Comparison of ENCODE assay signal across 11 cellular contexts in the genomic region with DNA sequence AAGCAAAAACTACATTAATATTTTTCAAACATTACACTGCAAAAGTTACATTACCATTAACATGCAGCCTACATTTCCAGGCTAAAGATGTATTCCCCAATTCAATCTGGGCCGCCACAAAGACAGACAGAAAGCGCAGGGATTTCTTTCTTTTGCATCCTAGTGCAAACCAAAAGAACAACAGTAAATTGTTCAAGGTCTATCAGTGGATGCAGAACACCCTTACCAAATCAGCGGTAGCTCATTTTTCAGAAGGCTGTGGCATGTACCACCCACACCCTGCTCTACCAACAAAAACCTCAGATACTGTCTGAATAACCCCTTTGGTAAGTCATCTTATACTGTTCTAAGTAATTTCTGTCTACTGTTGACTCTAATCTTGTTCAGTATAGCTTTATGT. TPM values are rescaled to one million over a fixed set of nuclear protein-coding genes. Genes with fewer than 3 reads are reported as not detected.
DNase-seq lines count a peak whose midpoint lies in the region; ATAC-seq and TF ChIP-seq lines count a peak whose summit lies in the region.
"Had no signal": no experiment of that assay in that cellular context is flagged by ENCODE, and none has a peak within 500 bp of the region (broad histone marks: within the 10 kb centered on the region; RNA-seq: fewer than 3 reads in every experiment).

No MANE protein-coding gene starts in this region.

- H3K27me3 Mint-ChIP-seq in activated T-cell treated with anti-CD3 and anti-CD28 coated beads, Interleukin-2, amount 50 U/mL, for 4 hours (ENCODE audit: low read depth), result no peaks in the 10 kb centered on the region
- H3K27me3 Mint-ChIP-seq in effector memory CD8-positive, alpha-beta T cell, result no peaks in the 10 kb centered on the region
- no peaks in the 10 kb centered on the region for H3K27me3 Mint-ChIP-seq in progenitor cell of endocrine pancreas

- peak overlapping the region; percentile 24 to 83 for H3K27ac Mint-ChIP-seq in effector memory CD8-positive, alpha-beta T cell
- peak overlapping the region; percentile 23 for H3K27ac Mint-ChIP-seq in progenitor cell of endocrine pancreas

- H3K36me3 ChIP-seq in RWPE2 (ENCODE audit: low read depth), result peaks cover 59% of the 10 kb centered on the region
- H3K36me3 ChIP-seq: uterus had no signal

- TF ChIP-seq CTCF in RWPE2 (IDR thresholded peaks at IDR 0.05; ENCODE audit: poor library complexity, severe bottlenecking) (no peak), progenitor cell of endocrine pancreas (IDR thresholded peaks at IDR 0.05; ENCODE audit: unreplicated experiment) (no peak)

- peak overlapping the region; percentile 99 for H3K4me3 Mint-ChIP-seq in activated T-cell treated with anti-CD3 and anti-CD28 coated beads, Interleukin-2, amount 50 U/mL, for 4 hours
- peak overlapping the region; percentile 96 to 97 for H3K4me3 Mint-ChIP-seq in effector memory CD8-positive, alpha-beta T cell
- H3K4me3 Mint-ChIP-seq in progenitor cell of endocrine pancreas (ENCODE audit: low read depth), result no peak overlapping the region

- DNase-seq in activated T-cell treated with anti-CD3 and anti-CD28 coated beads, Interleukin-2, amount 50 U/mL, for 4 hours, result no peak
- DNase-seq in activated T-cell treated with anti-CD3 and anti-CD28 coated beads, Interleukin-2, amount 50 U/mL, for 48 hours, result no peak
- DNase-seq in RWPE2 (ENCODE audit: low spot score) (no peak), progenitor cell of endocrine pancreas (ENCODE audit: low spot score, unreplicated experiment) (no peak), T-helper 9 cell (no peak)
- DNase-seq in effector memory CD8-positive, alpha-beta T cell, result no peak
- DNase-seq: left colon; stimulated activated CD4-positive, alpha-beta T cell treated with anti-CD3 and anti-CD28 coated beads, Interleukin-12 subunit alpha, Interleukin-12 subunit beta, amount 100 ng/mL, for 4 hours; uterus had no signal

- H3K4me1 Mint-ChIP-seq in activated T-cell treated with anti-CD3 and anti-CD28 coated beads, Interleukin-2, amount 50 U/mL, for 4 hours (ENCODE audit: low read depth), result peaks cover 78% of the 10 kb centered on the region
- peaks cover 61 to 81% of the 10 kb centered on the region in 2 donors for H3K4me1 Mint-ChIP-seq in effector memory CD8-positive, alpha-beta T cell (ENCODE audit: low read depth in 2 of 2)
- peaks cover 26% of the 10 kb centered on the region for H3K4me1 Mint-ChIP-seq in progenitor cell of endocrine pancreas (ENCODE audit: low read depth)

- ATAC-seq in activated T-cell treated with anti-CD3 and anti-CD28 coated beads, Interleukin-2, amount 50 U/mL, for 4 hours, result no peak
- no peak for ATAC-seq in RWPE2 (ENCODE audit: low read depth)
- ATAC-seq in effector memory CD8-positive, alpha-beta T cell (replicated peaks), result no peak
- ATAC-seq in HG03039 (IDR thresholded peaks at IDR 0.05; ENCODE audit: unreplicated experiment), result no peak
- ATAC-seq in GM19452 (IDR thresholded peaks at IDR 0.05; ENCODE audit: unreplicated experiment), result no peak
- ATAC-seq: left colon had no signal

- peak overlapping the region; percentile 95 for H3K27ac ChIP-seq in RWPE2 (ENCODE audit: poor library complexity, severe bottlenecking)
- H3K27ac ChIP-seq: uterus had no signal

- no peaks in the 10 kb centered on the region for H3K9me3 ChIP-seq in RWPE2 (ENCODE audit: severe bottlenecking)
- H3K9me3 ChIP-seq: uterus had no signal

- H3K36me3 Mint-ChIP-seq in activated T-cell treated with anti-CD3 and anti-CD28 coated beads, Interleukin-2, amount 50 U/mL, for 4 hours (ENCODE audit: insufficient read depth), result peaks cover 69% of the 10 kb centered on the region
- H3K36me3 Mint-ChIP-seq in effector memory CD8-positive, alpha-beta T cell (ENCODE audit: insufficient read depth), result peaks cover 72% of the 10 kb centered on the region
- H3K36me3 Mint-ChIP-seq in progenitor cell of endocrine pancreas (ENCODE audit: insufficient read depth), result peaks cover 38% of the 10 kb centered on the region

- no peaks in the 10 kb centered on the region for H3K27me3 ChIP-seq in RWPE2 (ENCODE audit: insufficient read depth, poor library complexity, severe bottlenecking)
- H3K27me3 ChIP-seq: uterus had no signal

- peaks cover 3% of the 10 kb centered on the region for H3K9me3 Mint-ChIP-seq in activated T-cell treated with anti-CD3 and anti-CD28 coated beads, Interleukin-2, amount 50 U/mL, for 4 hours
- no peaks in the 10 kb centered on the region for H3K9me3 Mint-ChIP-seq in effector memory CD8-positive, alpha-beta T cell
- no peaks in the 10 kb centered on the region for H3K9me3 Mint-ChIP-seq in progenitor cell of endocrine pancreas (ENCODE audit: low read depth)

- no peak overlapping the region for H3K4me3 ChIP-seq in RWPE2 (ENCODE audit: severe bottlenecking)
- H3K4me3 ChIP-seq: uterus had no signal

- peaks cover 38% of the 10 kb centered on the region for H3K4me1 ChIP-seq in RWPE2 (ENCODE audit: insufficient read depth, poor library complexity, severe bottlenecking)

RNA-seq across cellular contexts. Expression of a gene that starts 3.6 kb away (rescaled TPM):
- 1,000 to 10,000 TPM; 1,937 to 2,193 (median 1,961) TPM for total RNA-seq in activated T-cell treated with anti-CD3 and anti-CD28 coated beads, Interleukin-2, amount 50 U/mL, for 4 hours
- total RNA-seq in progenitor cell of endocrine pancreas, result 3,243 and 3,333 TPM in 2 replicates
